Comparison of ENCODE assay signal across 8 cellular contexts in the genomic region with DNA sequence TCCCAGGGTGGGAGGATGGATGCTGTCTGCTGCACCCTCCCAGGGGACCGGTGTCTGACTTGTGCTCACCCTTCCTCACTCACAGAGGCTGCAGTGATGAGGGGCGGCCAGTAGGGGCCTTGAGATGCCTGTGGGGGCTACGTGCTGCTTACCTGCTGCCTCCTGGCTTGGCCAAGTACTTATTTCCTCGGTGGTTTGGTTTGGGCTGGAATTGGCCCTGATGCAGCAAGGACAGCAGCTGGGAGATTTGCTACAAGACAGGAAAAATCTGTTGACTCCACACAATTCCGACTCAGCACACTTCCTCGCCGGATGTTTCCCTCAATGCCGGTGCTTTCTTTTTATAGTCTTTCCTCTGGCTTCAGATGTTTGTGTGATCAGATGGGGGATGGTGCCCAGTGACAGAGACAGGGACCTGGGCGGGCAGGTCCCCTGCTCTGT. TPM values are rescaled to one million over a fixed set of nuclear protein-coding genes. Genes with fewer than 3 reads are reported as not detected.
A peak's percentile ranks its signal among the peaks of the same experiment; 100 is the strongest.
DNase-seq lines count a peak whose midpoint lies in the region; ATAC-seq and TF ChIP-seq lines count a peak whose summit lies in the region.

No MANE protein-coding gene starts in this region.

- H3K36me3 Mint-ChIP-seq in CD4-positive, alpha-beta memory T cell: peaks cover 1 to 2% of the 10 kb centered on the region in 2 donors
- H3K36me3 Mint-ChIP-seq in activated naive CD8-positive, alpha-beta T cell: peaks cover 7% of the 10 kb centered on the region

- no peak overlapping the region for H2AFZ ChIP-seq in mesenchymal stem cell (ENCODE audit: low read depth, low read length)

- no peak for TF ChIP-seq POLR2A in GM18505 (IDR thresholded peaks at IDR 0.05; ENCODE audit: borderline replicate concordance, extremely low read depth, insufficient read depth, insufficient read length)

- CTCF ChIA-PET in CD4-positive, alpha-beta memory T cell (lab: Charles Lee; ENCODE audit: partially characterized antibody): interaction anchor here (1.0 kb wide), 2 partner anchors 9 to 17 kb away, joined by 4 to 5 read pairs; partner anchors contain the start of gene RNF14

- H3K79me1 ChIP-seq in mesenchymal stem cell (replicated peaks; ENCODE audit: low read length, poor library complexity, severe bottlenecking): no peaks in the 10 kb centered on the region

- no peaks in the 10 kb centered on the region for H3K27me3 Mint-ChIP-seq in CD4-positive, alpha-beta memory T cell
- H3K27me3 Mint-ChIP-seq in activated naive CD8-positive, alpha-beta T cell: no peaks in the 10 kb centered on the region

- H3K4me1 ChIP-seq in CD4-positive, alpha-beta memory T cell (ENCODE audit: insufficient read depth, low read length): peaks cover 5% of the 10 kb centered on the region
- H3K4me1 ChIP-seq in mesenchymal stem cell (ENCODE audit: control insufficient read depth, insufficient read depth, low read depth, low read length): peaks cover 2% of the 10 kb centered on the region

- H3K4me2 ChIP-seq in mesenchymal stem cell (ENCODE audit: low read length, poor library complexity, severe bottlenecking): no peak overlapping the region

- no peak overlapping the region for H3K4ac ChIP-seq in mesenchymal stem cell (ENCODE audit: low read depth in 1 of 2, low read length in 2 of 2)

- no peak overlapping the region for H2BK120ac ChIP-seq in mesenchymal stem cell (ENCODE audit: low read depth, low read length)

- no peak overlapping the region for H3K23ac ChIP-seq in mesenchymal stem cell (ENCODE audit: low read length in 2 of 2)

- no peaks in the 10 kb centered on the region for H3K9me3 Mint-ChIP-seq in CD4-positive, alpha-beta memory T cell
- H3K9me3 Mint-ChIP-seq in activated naive CD8-positive, alpha-beta T cell (ENCODE audit: low read depth): no peaks in the 10 kb centered on the region

- intact Hi-C loops in CD4-positive, alpha-beta memory T cell (cut with micrococcal nuclease): no loop called here

- ATAC-seq in GM19438 (IDR thresholded peaks at IDR 0.05; ENCODE audit: low read depth, unreplicated experiment) (peak; percentile 78), GM18505 (IDR thresholded peaks at IDR 0.05; ENCODE audit: unreplicated experiment) (no peak)

- no peak overlapping the region for H3K4me3 ChIP-seq in CD4-positive, alpha-beta memory T cell (ENCODE audit: low read length in 2 of 2)
- no peak overlapping the region for H3K4me3 ChIP-seq in mesenchymal stem cell (ENCODE audit: insufficient read depth in 1 of 2, low read depth in 1 of 2, low read length in 2 of 2)

- no peak overlapping the region for H3K9ac ChIP-seq in mesenchymal stem cell (ENCODE audit: low read length)

- no peak for DNase-seq in CD4-positive, alpha-beta memory T cell
- DNase-seq in HuH-7.5 (ENCODE audit: low spot score): peak; percentile 40
- peak; percentile 24 for DNase-seq in mesenchymal stem cell
- no peak for DNase-seq in COLO829 (ENCODE audit: low spot score)
- no peak for DNase-seq in NCI-H2029 (lab: John Stamatoyannopoulos, UW)

- H3K36me3 ChIP-seq in CD4-positive, alpha-beta memory T cell (ENCODE audit: insufficient read depth, low read length): no peaks in the 10 kb centered on the region
- H3K36me3 ChIP-seq in mesenchymal stem cell (ENCODE audit: control insufficient read depth in 1 of 2, insufficient read depth in 2 of 2, low read depth in 1 of 2, low read length in 2 of 2): no peaks in the 10 kb centered on the region

- no peak overlapping the region for H2BK15ac ChIP-seq in mesenchymal stem cell (ENCODE audit: low read depth, poor library complexity, severe bottlenecking)

- no peak overlapping the region for H3K27ac ChIP-seq in CD4-positive, alpha-beta memory T cell (ENCODE audit: low read depth, low read length)
- no peak overlapping the region for H3K27ac ChIP-seq in mesenchymal stem cell (ENCODE audit: low read length, poor library complexity, severe bottlenecking)

- no peak overlapping the region for H4K91ac ChIP-seq in mesenchymal stem cell (ENCODE audit: low read length)

- no peak overlapping the region for H2BK12ac ChIP-seq in mesenchymal stem cell (ENCODE audit: low read length in 2 of 2)

- H4K8ac ChIP-seq in mesenchymal stem cell (ENCODE audit: low read length): no peak overlapping the region

- H3K27ac Mint-ChIP-seq in CD4-positive, alpha-beta memory T cell: peak overlapping the region in 2 of 7 donors; percentile 37 to 90
- H3K27ac Mint-ChIP-seq in activated naive CD8-positive, alpha-beta T cell: peak overlapping the region; percentile 34

- no peaks in the 10 kb centered on the region for H3K27me3 ChIP-seq in CD4-positive, alpha-beta memory T cell (ENCODE audit: insufficient read depth, low read length)
- peaks cover 6 to 33% of the 10 kb centered on the region in 2 experiments for H3K27me3 ChIP-seq in mesenchymal stem cell (ENCODE audit: control insufficient read depth in 1 of 2, insufficient read depth in 1 of 2, low read length in 2 of 2)

- H3K4me1 Mint-ChIP-seq in CD4-positive, alpha-beta memory T cell: peaks cover 3 to 16% (median 12%) of the 10 kb centered on the region in 4 donors
- peaks cover 12% of the 10 kb centered on the region for H3K4me1 Mint-ChIP-seq in activated naive CD8-positive, alpha-beta T cell (ENCODE audit: low read depth)

- no peaks in the 10 kb centered on the region for H3K9me3 ChIP-seq in CD4-positive, alpha-beta memory T cell (ENCODE audit: control insufficient read depth in 1 of 2, low read length in 2 of 2)
- no peaks in the 10 kb centered on the region for H3K9me3 ChIP-seq in mesenchymal stem cell (ENCODE audit: control insufficient read depth, low read length)

- H3K4me3 Mint-ChIP-seq in CD4-positive, alpha-beta memory T cell: peak overlapping the region in 6 of 8 donors; percentile 22 to 53 (median 43)
- no peak overlapping the region for H3K4me3 Mint-ChIP-seq in activated naive CD8-positive, alpha-beta T cell

- WGBS in mesenchymal stem cell: 48% methylated on average over 8 of the region's 9 CpGs

- H3K14ac ChIP-seq in mesenchymal stem cell (ENCODE audit: low read length in 2 of 2): no peak overlapping the region

- no peak overlapping the region for H3K18ac ChIP-seq in mesenchymal stem cell (ENCODE audit: low read depth in 1 of 2, low read length in 2 of 2)

- POLR2A ChIA-PET in CD4-positive, alpha-beta memory T cell (lab: Charles Lee; ENCODE audit: partially characterized antibody): interaction anchor here (1.1 kb wide), 1 partner anchor 9 kb away, joined by 7 read pairs; no protein-coding TSS in a partner anchor

- H2AK5ac ChIP-seq in mesenchymal stem cell (ENCODE audit: low read length, severe bottlenecking): no peak overlapping the region

- no peak overlapping the region for H2BK5ac ChIP-seq in mesenchymal stem cell (ENCODE audit: low read depth, low read length, poor library complexity, severe bottlenecking)

RNA-seq across cellular contexts. Expression of gene PCDH12, which starts 6.6 kb away (rescaled TPM):
- total RNA-seq in CD4-positive, alpha-beta memory T cell: not detected
- polyA plus RNA-seq in CD4-positive, alpha-beta memory T cell: under 1 TPM; 0.13 to 0.31 TPM
- polyA plus RNA-seq in mesenchymal stem cell (2013, experiment 1 of 2): 0.10 TPM
- polyA plus RNA-seq in mesenchymal stem cell (2013, experiment 2 of 2): 0.11 TPM

RNA-seq across cellular contexts. Expression of gene RNF14, which starts 17.5 kb away (rescaled TPM):
- 10 to 100 TPM; 35.4 to 38.5 TPM for total RNA-seq in CD4-positive, alpha-beta memory T cell
- 10 to 100 TPM; 52.0 TPM for polyA plus RNA-seq in CD4-positive, alpha-beta memory T cell
- 48.6 TPM for polyA plus RNA-seq in mesenchymal stem cell (2013, experiment 1 of 2)
- 52.3 TPM for polyA plus RNA-seq in mesenchymal stem cell (2013, experiment 2 of 2)

RNA-seq across cellular contexts. Expression of gene DELE1, which starts 27.7 kb away (rescaled TPM):
- 10 to 100 TPM; 73.2 to 83.1 TPM for total RNA-seq in CD4-positive, alpha-beta memory T cell
- 10 to 100 TPM; 31.4 to 44.3 TPM for polyA plus RNA-seq in CD4-positive, alpha-beta memory T cell
- 36.7 TPM for polyA plus RNA-seq in mesenchymal stem cell (2013, experiment 1 of 2)
- 36.2 TPM for polyA plus RNA-seq in mesenchymal stem cell (2013, experiment 2 of 2)

Comparison
In these comparisons a context has a peak if more than half of its experiments do, and no peak if none do; other contexts are left out.
1. DNase-seq: peak in HuH-7.5 (single experiment) and mesenchymal stem cell (single experiment); none in CD4-positive, alpha-beta memory T cell (0 of 5), COLO829 (single experiment) and NCI-H2029 (single experiment).